17 cellular contexts compared by ENCODE assay signal in genomic region chr7:85426487-85426960, GRCh38.
DNase-seq lines count a peak whose midpoint lies in the region; ATAC-seq and TF ChIP-seq lines count a peak whose summit lies in the region.
"Had no signal": no experiment of that assay in that cellular context is flagged by ENCODE, and none has a peak within 500 bp of the region (broad histone marks: within the 10 kb centered on the region; RNA-seq: fewer than 3 reads in every experiment).

No MANE protein-coding gene starts in this region.

- H3K4me1 ChIP-seq in fibroblast of lung (ENCODE audit: control insufficient read depth, extremely low read depth, insufficient read depth, low read length) (no peaks in the 10 kb centered on the region), mesenchymal stem cell (ENCODE audit: control insufficient read depth, insufficient read depth, low read depth, low read length) (no peaks in the 10 kb centered on the region), aorta (ENCODE audit: control insufficient read depth in 1 of 2, insufficient read depth in 2 of 2, low read length in 2 of 2) (no peaks in the 10 kb centered on the region)
- H3K4me1 ChIP-seq: gastroesophageal sphincter had no signal

- H3K9me3 ChIP-seq in fibroblast of lung (ENCODE audit: control insufficient read depth, insufficient read depth, low read depth, low read length) (no peaks in the 10 kb centered on the region), mesenchymal stem cell (ENCODE audit: control insufficient read depth, low read length) (no peaks in the 10 kb centered on the region), aorta (ENCODE audit: control insufficient read depth, low read length) (no peaks in the 10 kb centered on the region)
- H3K9me3 ChIP-seq: gastroesophageal sphincter had no signal

- no peak overlapping the region for H2AK5ac ChIP-seq in mesenchymal stem cell (ENCODE audit: low read length, severe bottlenecking)

- H4K8ac ChIP-seq in mesenchymal stem cell (ENCODE audit: low read length) = no peak overlapping the region

- no peak overlapping the region for H3K14ac ChIP-seq in mesenchymal stem cell (ENCODE audit: low read length in 2 of 2)

- H2BK120ac ChIP-seq in mesenchymal stem cell (ENCODE audit: low read depth, low read length) = no peak overlapping the region

- H3K27ac ChIP-seq in fibroblast of lung (ENCODE audit: insufficient read depth, low read length) (no peak overlapping the region), mesenchymal stem cell (ENCODE audit: low read length, poor library complexity, severe bottlenecking) (no peak overlapping the region), aorta (ENCODE audit: low read depth in 1 of 2, low read length in 2 of 2) (no peak overlapping the region)
- H3K27ac ChIP-seq: gastroesophageal sphincter had no signal

- H4K20me1 ChIP-seq in fibroblast of lung (ENCODE audit: control insufficient read depth, extremely low read depth, insufficient read depth, low read length) = no peaks in the 10 kb centered on the region

- H3K36me3 ChIP-seq in fibroblast of lung (ENCODE audit: control insufficient read depth, insufficient read depth, low read length) (no peaks in the 10 kb centered on the region), mesenchymal stem cell (ENCODE audit: control insufficient read depth in 1 of 2, insufficient read depth in 2 of 2, low read depth in 1 of 2, low read length in 2 of 2) (no peaks in the 10 kb centered on the region), aorta (ENCODE audit: control insufficient read depth in 1 of 2, insufficient read depth in 2 of 2, low read length in 1 of 2) (no peaks in the 10 kb centered on the region)
- H3K36me3 ChIP-seq: gastroesophageal sphincter had no signal

- no peak overlapping the region for H2BK12ac ChIP-seq in mesenchymal stem cell (ENCODE audit: low read length in 2 of 2)

- H2BK15ac ChIP-seq in mesenchymal stem cell (ENCODE audit: low read depth, poor library complexity, severe bottlenecking) = no peak overlapping the region

- H3K79me1 ChIP-seq in mesenchymal stem cell (replicated peaks; ENCODE audit: low read length, poor library complexity, severe bottlenecking) = no peaks in the 10 kb centered on the region

- H3K4me3 ChIP-seq in fibroblast of lung (replicated peaks in 1 of 4; ENCODE audit: control extremely low read depth in 1 of 4, insufficient read depth in 1 of 4, low read depth in 3 of 4, low read length in 4 of 4) = no peak overlapping the region
- no peak overlapping the region for H3K4me3 ChIP-seq in mesenchymal stem cell (ENCODE audit: insufficient read depth in 1 of 2, low read depth in 1 of 2, low read length in 2 of 2)
- H3K4me3 ChIP-seq in aorta (ENCODE audit: low read length in 2 of 2) = no peak overlapping the region
- H3K4me3 ChIP-seq: gastroesophageal sphincter had no signal

- no peaks in the 10 kb centered on the region for H3K79me2 ChIP-seq in fibroblast of lung (ENCODE audit: control insufficient read depth, insufficient read depth, low read length)

- peak; percentile 30 for DNase-seq in EH (ENCODE audit: low read depth)
- peak; percentile 28 for DNase-seq in SK-MEL-5 (ENCODE audit: low read depth, low spot score)
- peak; percentile 33 to 62 for DNase-seq in fibroblast of lung (ENCODE audit: low read depth in 2 of 2)
- peak; percentile 75 for DNase-seq in mesenchymal stem cell
- no peak for DNase-seq in aorta
- DNase-seq in superior temporal gyrus (ENCODE audit: extremely low spot score) = no peak
- no peak for DNase-seq in NCI-H524 treated with DMSO at 0.1 percent for 48 hours (lab: John Stamatoyannopoulos, UW)
- DNase-seq: activated CD4-positive, alpha-beta T cell treated with anti-CD3 and anti-CD28 coated beads for 1 hour; CD4-positive, CD25-positive, alpha-beta regulatory T cell; cortex of kidney; NCI-H1436 treated with DMSO at 0.1 percent for 48 hours; stimulated activated CD8-positive, alpha-beta memory T cell treated with anti-CD3 and anti-CD28 coated beads, Interleukin-4, amount 100 ng/mL, for 48 hours; T1000 had no signal

- H3K9ac ChIP-seq in fibroblast of lung (ENCODE audit: insufficient read depth, low read length) (no peak overlapping the region), mesenchymal stem cell (ENCODE audit: low read length) (no peak overlapping the region)

- in situ Hi-C loops in SK-MEL-5 (cut with HindIII; ENCODE audit: low pct_unique_long_range_greater_than_20kb, low sequenced_read_pairs) = no loop called here

- intact Hi-C loops in aorta (cut with DNase I) = no loop called here

- no peak for ATAC-seq in aorta (ENCODE audit: low FRiP score)
- no peak for ATAC-seq in HG03039 (IDR thresholded peaks at IDR 0.05; ENCODE audit: unreplicated experiment)
- ATAC-seq: gastroesophageal sphincter, Panc1, SK-N-SH treated with all-trans-retinoic acid at 6 μM for 48 hours had no signal

- H3K4me2 ChIP-seq in fibroblast of lung (ENCODE audit: extremely low read depth, insufficient read depth, low read length) (no peak overlapping the region), mesenchymal stem cell (ENCODE audit: low read length, poor library complexity, severe bottlenecking) (no peak overlapping the region)

- H3K18ac ChIP-seq in mesenchymal stem cell (ENCODE audit: low read depth in 1 of 2, low read length in 2 of 2) = no peak overlapping the region

- no peak for TF ChIP-seq CTCF in fibroblast of lung (conservative IDR thresholded peaks at IDR 0.05 in 1 of 2, IDR thresholded peaks at IDR 0.05 in 1 of 2; ENCODE audit: low read depth in 1 of 2, low read length in 2 of 2)

- 79% methylated on average over 2 of the region's 2 CpGs for WGBS in mesenchymal stem cell
- 96 to 98% methylated on average over 2 of the region's 2 CpGs for WGBS in aorta, 2 donors

- H3K4ac ChIP-seq in mesenchymal stem cell (ENCODE audit: low read depth in 1 of 2, low read length in 2 of 2) = no peak overlapping the region

- H2AFZ ChIP-seq in fibroblast of lung (ENCODE audit: low read length) (no peak overlapping the region), mesenchymal stem cell (ENCODE audit: low read depth, low read length) (no peak overlapping the region)

- no peak overlapping the region for H3K23ac ChIP-seq in mesenchymal stem cell (ENCODE audit: low read length in 2 of 2)

- H3K27me3 ChIP-seq in fibroblast of lung (ENCODE audit: control insufficient read depth, insufficient read depth, low read length) (no peaks in the 10 kb centered on the region), mesenchymal stem cell (ENCODE audit: control insufficient read depth in 1 of 2, insufficient read depth in 1 of 2, low read length in 2 of 2) (no peaks in the 10 kb centered on the region), aorta (ENCODE audit: control insufficient read depth in 1 of 2, insufficient read depth in 2 of 2, low read length in 1 of 2) (no peaks in the 10 kb centered on the region)
- H3K27me3 ChIP-seq: gastroesophageal sphincter had no signal

- H4K91ac ChIP-seq in mesenchymal stem cell (ENCODE audit: low read length) = no peak overlapping the region

- H2BK5ac ChIP-seq in mesenchymal stem cell (ENCODE audit: low read depth, low read length, poor library complexity, severe bottlenecking) = no peak overlapping the region

Comparison
In these comparisons a context has a peak if more than half of its experiments do, and no peak if none do; other contexts are left out.
1. DNase-seq: peak in EH (single experiment), SK-MEL-5 (single experiment), fibroblast of lung (2 of 2) and mesenchymal stem cell (single experiment); none in aorta (0 of 2), superior temporal gyrus (single experiment) and NCI-H524 treated with DMSO at 0.1 percent for 48 hours (single experiment).